In the genomic region with DNA sequence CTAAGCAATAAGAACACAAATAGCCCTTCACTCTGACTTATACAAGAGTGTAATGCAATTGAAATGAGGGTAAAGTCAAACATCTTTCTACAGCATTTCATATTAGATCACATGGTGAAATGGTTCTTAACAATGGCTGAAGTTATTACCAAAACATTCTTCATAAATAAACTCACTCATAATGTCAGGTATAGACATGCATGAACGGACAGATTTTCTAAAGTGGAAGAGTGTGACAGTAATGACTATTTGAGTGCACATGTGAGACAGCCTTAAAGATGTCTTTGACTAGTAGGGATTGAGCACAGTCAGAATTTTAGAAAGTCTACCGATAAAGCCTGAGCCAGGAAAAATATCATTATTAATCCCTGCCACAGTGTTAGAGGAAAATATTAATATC, we compare ENCODE assay signal across 24 cellular contexts.
"Had no signal": no experiment of that assay in that cellular context is flagged by ENCODE, and none has a peak within 500 bp of the region (broad histone marks: within the 10 kb centered on the region; RNA-seq: fewer than 3 reads in every experiment).

No MANE protein-coding gene starts in this region.

- H3K4me1 ChIP-seq: prostate gland, right lobe of liver, stomach, tibial artery, transverse colon, upper lobe of right lung, uterus had no signal

- H3K36me3 ChIP-seq: neutrophil, pancreas, prostate gland, right lobe of liver, sigmoid colon, stomach, thoracic aorta, tibial artery, transverse colon, upper lobe of right lung, uterus had no signal

- ATAC-seq: naive thymus-derived CD4-positive, alpha-beta T cell; natural killer cell; pancreas; right cardiac atrium; right lobe of liver; stimulated activated effector memory CD8-positive, alpha-beta T cell treated with anti-CD3 and anti-CD28 coated beads, Interleukin-12 subunit alpha, Interleukin-12 subunit beta, amount 100 ng/mL, for 72 hours; stimulated activated naive B cell treated with anti-CD40 and anti-IgM and Interleukin-4, amounts not matched to agents 10 μg/mL and 1 μg/mL and 100 μg/mL, for 72 hours; upper lobe of right lung had no signal

- DNase-seq: naive thymus-derived CD4-positive, alpha-beta T cell; natural killer cell; nucleus accumbens; pancreas; retina; right cardiac atrium; right lobe of liver; sigmoid colon; small intestine; stimulated activated CD4-positive, alpha-beta T cell treated with anti-CD3 and anti-CD28 coated beads, Interleukin-15, amount 100 ng/mL, for 24 hours; stimulated activated CD4-positive, alpha-beta T cell treated with anti-CD3 and anti-CD28 coated beads, Interleukin-2, amount 100 ng/mL, for 24 hours; stimulated activated CD4-positive, alpha-beta T cell treated with anti-CD3 and anti-CD28 coated beads, Interleukin-2, amount 100 ng/mL, for 48 hours; stimulated activated CD4-positive, alpha-beta T cell treated with anti-CD3 and anti-CD28 coated beads, Interleukin-4, amount 100 ng/mL, for 24 hours; stimulated activated naive B cell treated with anti-CD40 and anti-IgM and Interleukin-4, amounts not matched to agents 10 μg/mL and 1 μg/mL and 100 μg/mL, for 72 hours; stimulated activated naive CD4-positive, alpha-beta T cell treated with Interleukin-2 at 50 U/mL for 16 hours; stomach; tibial artery; transverse colon; upper lobe of right lung; uterus had no signal

- H3K9me3 ChIP-seq: neutrophil, pancreas, prostate gland, right lobe of liver, sigmoid colon, stomach, thoracic aorta, tibial artery, transverse colon, upper lobe of right lung, uterus had no signal

- H3K4me3 ChIP-seq: pancreas, prostate gland, right lobe of liver, sigmoid colon, stomach, thoracic aorta, tibial artery, transverse colon, upper lobe of right lung, uterus had no signal

- H3K27me3 ChIP-seq: neutrophil, pancreas, right lobe of liver, sigmoid colon, stomach, tibial artery, transverse colon, upper lobe of right lung, uterus had no signal

- H3K27ac ChIP-seq: neutrophil, pancreas, prostate gland, right lobe of liver, sigmoid colon, stomach, thoracic aorta, tibial artery, transverse colon, upper lobe of right lung, uterus had no signal
